9 cellular contexts compared by ENCODE assay signal in the genomic region with DNA sequence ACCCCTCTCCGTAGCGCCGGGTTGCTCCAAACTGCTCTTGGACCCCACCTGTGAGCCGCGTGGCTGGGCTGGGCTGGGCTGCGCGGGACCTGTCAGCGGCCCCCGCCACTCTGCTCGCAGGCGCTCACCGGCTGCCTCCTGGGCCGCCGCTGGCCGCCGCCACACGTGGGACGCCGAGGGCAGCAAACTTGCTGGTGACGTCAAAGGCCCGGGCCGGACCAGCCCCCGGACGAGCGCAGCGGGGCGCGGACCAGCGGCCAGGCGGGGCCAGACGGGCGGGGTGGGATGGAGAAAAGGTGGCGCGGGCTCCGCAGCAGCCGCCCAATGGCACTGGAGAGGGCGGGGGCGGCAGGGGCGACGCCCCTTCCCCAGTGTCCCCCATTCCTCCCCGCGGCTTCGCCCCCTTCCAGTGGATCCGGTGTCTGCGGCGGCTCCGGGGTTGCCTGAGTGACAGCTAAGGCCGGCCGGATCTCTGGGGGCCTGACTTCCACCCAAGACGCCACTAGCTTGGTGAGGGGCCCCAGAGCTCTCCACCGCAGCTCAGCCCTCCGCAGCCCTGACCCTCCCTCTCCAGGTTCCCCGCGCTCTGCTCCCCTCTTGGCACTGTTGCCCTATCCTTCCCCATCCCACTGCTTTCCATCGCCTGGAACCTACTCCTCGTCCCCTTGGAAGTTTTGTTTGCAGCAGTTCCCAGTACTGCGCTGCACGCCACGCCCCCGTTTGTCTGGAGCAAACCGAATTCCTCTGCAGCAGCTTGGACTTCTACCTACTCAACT. TPM values are rescaled to one million over a fixed set of nuclear protein-coding genes. Genes with fewer than 3 reads are reported as not detected.
DNase-seq lines count a peak whose midpoint lies in the region; ATAC-seq and TF ChIP-seq lines count a peak whose summit lies in the region.
"Had no signal": no experiment of that assay in that cellular context is flagged by ENCODE, and none has a peak within 500 bp of the region (broad histone marks: within the 10 kb centered on the region; RNA-seq: fewer than 3 reads in every experiment).

A gene (minus strand): TSS at position 154 of the 776 bp plus-strand sequence. CDS start 800 bp downstream, outside the sequence.

- ATAC-seq in heart right ventricle (peak; percentile 63 to 89 (median 76)), psoas muscle (peak; percentile 21 to 57 (median 34)), GM18498 (IDR thresholded peaks at IDR 0.05; ENCODE audit: unreplicated experiment) (no peak), GM19467 (IDR thresholded peaks at IDR 0.05; ENCODE audit: unreplicated experiment) (no peak)

- H3K27ac ChIP-seq in heart right ventricle (peak within 1 kb of the TSS in 3 of 10 donors; percentile 15 to 60 (median 40)), psoas muscle (no peak within 1 kb of the TSS)
- H3K27ac ChIP-seq: C4-2B had no signal

- peaks cover 9% of the 10 kb centered on the region for H3K4me1 Mint-ChIP-seq in activated T-helper 1 cell treated with anti-CD3 and anti-CD28 coated beads, Interleukin-12 subunit alpha, Interleukin-12 subunit beta, Interleukin-2, Interleukin-4 antibody, amounts not matched to agents 30 ng/mL and 10 ng/mL and 1 ng/mL, durations not matched to agents 14 hours and 24 hours and 36 hours (ENCODE audit: low read depth)

- H3K9me3 ChIP-seq in heart right ventricle (no peaks in the 10 kb centered on the region), psoas muscle (no peaks in the 10 kb centered on the region)

- H3K36me3 ChIP-seq in heart right ventricle (no peaks in the 10 kb centered on the region), psoas muscle (ENCODE audit: insufficient read depth in 1 of 2, low read depth in 1 of 2) (no peaks in the 10 kb centered on the region)

- TF ChIP-seq CTCF in heart right ventricle (IDR thresholded peaks at IDR 0.05) (no peak), psoas muscle (IDR thresholded peaks at IDR 0.05) (no peak)

- H3K9me3 Mint-ChIP-seq in activated T-helper 1 cell treated with anti-CD3 and anti-CD28 coated beads, Interleukin-12 subunit alpha, Interleukin-12 subunit beta, Interleukin-2, Interleukin-4 antibody, amounts not matched to agents 30 ng/mL and 10 ng/mL and 1 ng/mL, durations not matched to agents 14 hours and 24 hours and 36 hours: no peaks in the 10 kb centered on the region

- H3K4me3 Mint-ChIP-seq in activated T-helper 1 cell treated with anti-CD3 and anti-CD28 coated beads, Interleukin-12 subunit alpha, Interleukin-12 subunit beta, Interleukin-2, Interleukin-4 antibody, amounts not matched to agents 30 ng/mL and 10 ng/mL and 1 ng/mL, durations not matched to agents 14 hours and 24 hours and 36 hours: peak within 1 kb of the TSS; percentile 83

- H3K27ac Mint-ChIP-seq in activated T-helper 1 cell treated with anti-CD3 and anti-CD28 coated beads, Interleukin-12 subunit alpha, Interleukin-12 subunit beta, Interleukin-2, Interleukin-4 antibody, amounts not matched to agents 30 ng/mL and 10 ng/mL and 1 ng/mL, durations not matched to agents 14 hours and 24 hours and 36 hours: peak within 1 kb of the TSS; percentile 42

- intact Hi-C loops in T-helper 1 cell treated with Interleukin-12 subunit alpha and Interleukin-12 subunit beta and Interleukin-4 antibody, amounts not matched to agents 30 ng/mL and 1 ng/mL, for 36 hours (cut with micrococcal nuclease): no loop called here
- intact Hi-C loops in activated T-helper 1 cell treated with anti-CD3 and anti-CD28 coated beads, Interleukin-12 subunit alpha, Interleukin-12 subunit beta, Interleukin-2, Interleukin-4 antibody, amounts not matched to agents 30 ng/mL and 10 ng/mL and 1 ng/mL, durations not matched to agents 14 hours and 24 hours and 36 hours (cut with micrococcal nuclease): no loop called here
- intact Hi-C loops in heart right ventricle (cut with DNase I): no loop called here
- intact Hi-C loops in psoas muscle (cut with DNase I): no loop called here

- no peaks in the 10 kb centered on the region for H3K36me3 Mint-ChIP-seq in activated T-helper 1 cell treated with anti-CD3 and anti-CD28 coated beads, Interleukin-12 subunit alpha, Interleukin-12 subunit beta, Interleukin-2, Interleukin-4 antibody, amounts not matched to agents 30 ng/mL and 10 ng/mL and 1 ng/mL, durations not matched to agents 14 hours and 24 hours and 36 hours (ENCODE audit: low read depth)

- no peak for DNase-seq in T-helper 1 cell
- no peak for DNase-seq in activated T-helper 1 cell treated with anti-CD3 and anti-CD28 coated beads, Interleukin-12 subunit alpha, Interleukin-12 subunit beta, Interleukin-2, Interleukin-4 antibody, amounts not matched to agents 30 ng/mL and 10 ng/mL and 1 ng/mL, durations not matched to agents 14 hours and 24 hours and 36 hours (ENCODE audit: low spot score)
- DNase-seq in heart right ventricle: peak; percentile 29 to 36
- peak; percentile 24 to 49 for DNase-seq in psoas muscle
- DNase-seq in nucleus accumbens (lab: John Stamatoyannopoulos, UW): no peak

- H3K27me3 ChIP-seq in heart right ventricle (peaks cover 0 to 69% (median 54%) of the 10 kb centered on the region in 7 donors), psoas muscle (ENCODE audit: insufficient read depth in 3 of 3, low read length in 2 of 3) (peaks cover 0 to 63% (median 13%) of the 10 kb centered on the region in 3 donors)

- H3K4me3 ChIP-seq in heart right ventricle (peak within 1 kb of the TSS; percentile 11 to 59 (median 49)), psoas muscle (peak within 1 kb of the TSS; percentile 59)

- H3K27me3 Mint-ChIP-seq in activated T-helper 1 cell treated with anti-CD3 and anti-CD28 coated beads, Interleukin-12 subunit alpha, Interleukin-12 subunit beta, Interleukin-2, Interleukin-4 antibody, amounts not matched to agents 30 ng/mL and 10 ng/mL and 1 ng/mL, durations not matched to agents 14 hours and 24 hours and 36 hours (ENCODE audit: insufficient read depth): peaks cover 55% of the 10 kb centered on the region

- H3K4me1 ChIP-seq in heart right ventricle (peaks cover 0 to 24% (median 18%) of the 10 kb centered on the region in 9 donors), psoas muscle (no peaks in the 10 kb centered on the region)

- 1 to 2% methylated on average over 59 to 61 of the region's 61 CpGs for WGBS in heart right ventricle, 2 donors
- 1 to 2% (median 1%) methylated on average over 46 to 61 of the region's 61 CpGs for WGBS in psoas muscle, 3 donors

RNA-seq across cellular contexts. Expression of the gene that starts here (rescaled TPM):
- 11.3 and 11.8 TPM in 2 replicates for total RNA-seq in T-helper 1 cell treated with Interleukin-12 subunit alpha and Interleukin-12 subunit beta and Interleukin-4 antibody, amounts not matched to agents 30 ng/mL and 1 ng/mL, for 36 hours
- 4.1 and 7.2 TPM in 2 replicates for total RNA-seq in activated T-helper 1 cell treated with anti-CD3 and anti-CD28 coated beads, Interleukin-12 subunit alpha, Interleukin-12 subunit beta, Interleukin-2, Interleukin-4 antibody, amounts not matched to agents 30 ng/mL and 10 ng/mL and 1 ng/mL, durations not matched to agents 14 hours and 24 hours and 36 hours
- total RNA-seq in heart right ventricle (1 to 10 TPM in 6 of 10 donors, under 1 TPM in 4; 0.12 to 4.1 (median 1.8) TPM), psoas muscle (under 1 TPM in 3 of 4 donors, not detected in 1; 0.13 to 0.58 (median 0.22) TPM)
- polyA plus RNA-seq in heart right ventricle (1 to 10 TPM in 1 of 2 donors, not detected in 1; 1.0 TPM), psoas muscle (under 1 TPM in 2 of 3 donors, not detected in 1; 0.44 to 0.64 TPM)

Comparison
In these comparisons a context has a peak if more than half of its experiments do, and no peak if none do; other contexts are left out.
1. Peak in DNase-seq, ATAC-seq and H3K4me3 ChIP-seq in psoas muscle; RNA of the gene not detected or under 1 TPM.
2. DNase-seq: peak in heart right ventricle (2 of 2); none in T-helper 1 cell (0 of 5), activated T-helper 1 cell treated with anti-CD3 and anti-CD28 coated beads, Interleukin-12 subunit alpha, Interleukin-12 subunit beta, Interleukin-2, Interleukin-4 antibody, amounts not matched to agents 30 ng/mL and 10 ng/mL and 1 ng/mL, durations not matched to agents 14 hours and 24 hours and 36 hours (single experiment) and nucleus accumbens (0 of 56).
3. ATAC-seq: peak in heart right ventricle (8 of 8); none in GM18498 (single experiment) and GM19467 (single experiment).